Comparison of ENCODE assay signal across 9 cellular contexts in the genomic region with DNA sequence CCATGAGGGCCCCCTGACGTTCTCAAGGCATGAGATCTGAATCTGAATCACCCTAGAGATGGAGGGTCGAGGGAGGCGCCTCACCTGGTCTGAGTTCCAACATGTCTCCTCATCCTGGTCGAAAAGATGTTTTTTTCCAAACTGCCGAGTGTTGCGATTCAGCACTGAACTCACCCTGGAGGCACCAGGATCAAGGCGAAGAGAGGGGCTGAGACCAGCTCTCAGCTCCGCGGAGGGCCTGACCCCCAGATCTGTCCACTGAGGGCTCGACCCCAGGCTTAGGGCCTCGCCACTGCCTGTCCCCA. TPM values are rescaled to one million over a fixed set of nuclear protein-coding genes. Genes with fewer than 3 reads are reported as not detected.
A peak's percentile ranks its signal among the peaks of the same experiment; 100 is the strongest.
DNase-seq lines count a peak whose midpoint lies in the region; ATAC-seq and TF ChIP-seq lines count a peak whose summit lies in the region.
"Had no signal": no experiment of that assay in that cellular context is flagged by ENCODE, and none has a peak within 500 bp of the region (broad histone marks: within the 10 kb centered on the region; RNA-seq: fewer than 3 reads in every experiment).

No MANE protein-coding gene starts in this region.

- peak overlapping the region; percentile 83 for H3K4me3 Mint-ChIP-seq in dendritic cell treated with granulocyte-macrophage colony-stimulating factor and Interleukin-4, amounts not matched to agents 40 ng/mL and 50 ng/mL, for 4 days
- peak overlapping the region; percentile 97 for H3K4me3 Mint-ChIP-seq in neural crest cell

- H3K4me3 ChIP-seq in GM12865 (ENCODE audit: low read depth, low read length): peak overlapping the region; percentile 86
- H3K4me3 ChIP-seq in Jurkat, Clone E6-1 (ENCODE audit: low read length): peak overlapping the region; percentile 93

- DNase-seq in GM12865 (ENCODE audit: low read depth) (no peak), neural crest cell (ENCODE audit: low read depth, low spot score) (no peak), RPMI8226 (no peak)
- DNase-seq in Jurkat, Clone E6-1 (ENCODE audit: low read depth, low spot score): no peak
- DNase-seq in effector CD4-positive, alpha-beta T cell: no peak

- TF ChIP-seq CTCF in GM12865 (IDR thresholded peaks at IDR 0.05; ENCODE audit: insufficient read depth, low read depth, low read length, missing control alignments): no peak
- no peak for TF ChIP-seq CTCF in neural crest cell (conservative IDR thresholded peaks at IDR 0.05)

- peaks cover 39% of the 10 kb centered on the region for H3K4me1 Mint-ChIP-seq in dendritic cell treated with granulocyte-macrophage colony-stimulating factor and Interleukin-4, amounts not matched to agents 40 ng/mL and 50 ng/mL, for 4 days (ENCODE audit: low read depth)
- H3K4me1 Mint-ChIP-seq in neural crest cell: peaks cover 22% of the 10 kb centered on the region

- no peak for ATAC-seq in GM18519 (IDR thresholded peaks at IDR 0.05; ENCODE audit: low FRiP score, unreplicated experiment)
- ATAC-seq in HG02870 (IDR thresholded peaks at IDR 0.05; ENCODE audit: unreplicated experiment): no peak

- intact Hi-C loops in dendritic cell treated with granulocyte-macrophage colony-stimulating factor and Interleukin-4, amounts not matched to agents 40 ng/mL and 50 ng/mL, for 4 days (cut with micrococcal nuclease): loop anchor here (1.0 kb wide), 1 partner anchor 10 kb away; the partner anchor contains the start of genes BORCS8 and RFXANK

- peaks cover 42% of the 10 kb centered on the region for H3K36me3 Mint-ChIP-seq in dendritic cell treated with granulocyte-macrophage colony-stimulating factor and Interleukin-4, amounts not matched to agents 40 ng/mL and 50 ng/mL, for 4 days (ENCODE audit: low read depth)
- no peaks in the 10 kb centered on the region for H3K36me3 Mint-ChIP-seq in neural crest cell (ENCODE audit: low read depth)

- H3K9me3 Mint-ChIP-seq in dendritic cell treated with granulocyte-macrophage colony-stimulating factor and Interleukin-4, amounts not matched to agents 40 ng/mL and 50 ng/mL, for 4 days: no peaks in the 10 kb centered on the region
- no peaks in the 10 kb centered on the region for H3K9me3 Mint-ChIP-seq in neural crest cell

- peaks cover 18% of the 10 kb centered on the region for H3K27me3 Mint-ChIP-seq in dendritic cell treated with granulocyte-macrophage colony-stimulating factor and Interleukin-4, amounts not matched to agents 40 ng/mL and 50 ng/mL, for 4 days
- peaks cover 30% of the 10 kb centered on the region for H3K27me3 Mint-ChIP-seq in neural crest cell (ENCODE audit: low read depth)

- peak overlapping the region; percentile 88 for H3K27ac Mint-ChIP-seq in dendritic cell treated with granulocyte-macrophage colony-stimulating factor and Interleukin-4, amounts not matched to agents 40 ng/mL and 50 ng/mL, for 4 days
- peak overlapping the region; percentile 88 for H3K27ac Mint-ChIP-seq in neural crest cell (ENCODE audit: unreplicated experiment)

RNA-seq across cellular contexts. Expression of gene NR2C2AP, which starts 0.6 kb away (rescaled TPM):
- polyA plus RNA-seq in Jurkat, Clone E6-1 (2012; ENCODE audit: insufficient read depth, insufficient read length): 45.3 TPM
- 17.6 and 18.6 TPM in 2 replicates for total RNA-seq in neural crest cell

RNA-seq across cellular contexts. Expression of gene NCAN, which starts 9.1 kb away (rescaled TPM):
- polyA plus RNA-seq in Jurkat, Clone E6-1 (2012; ENCODE audit: insufficient read depth, insufficient read length): not detected
- 12.3 and 13.8 TPM in 2 replicates for total RNA-seq in neural crest cell

RNA-seq across cellular contexts. Expression of gene RFXANK, which starts 10.6 kb away (rescaled TPM):
- polyA plus RNA-seq in Jurkat, Clone E6-1 (2012; ENCODE audit: insufficient read depth, insufficient read length): 121 TPM
- total RNA-seq in neural crest cell: 107 and 111 TPM in 2 replicates

RNA-seq across cellular contexts. Expression of gene BORCS8, which starts 10.7 kb away (rescaled TPM):
- polyA plus RNA-seq in Jurkat, Clone E6-1 (2012; ENCODE audit: insufficient read depth, insufficient read length): 18.4 TPM
- total RNA-seq in neural crest cell: 23.6 and 28.0 TPM in 2 replicates

RNA-seq across cellular contexts. Expression of gene MEF2B, which starts 32.6 kb away (rescaled TPM):
- 4.5 TPM for polyA plus RNA-seq in Jurkat, Clone E6-1 (2012; ENCODE audit: insufficient read depth, insufficient read length)
- total RNA-seq in neural crest cell: 1.4 and 1.5 TPM in 2 replicates
- total RNA-seq: RPMI7951 had no signal
